ENCODE assay signal across 1 cellular context in the genomic region with DNA sequence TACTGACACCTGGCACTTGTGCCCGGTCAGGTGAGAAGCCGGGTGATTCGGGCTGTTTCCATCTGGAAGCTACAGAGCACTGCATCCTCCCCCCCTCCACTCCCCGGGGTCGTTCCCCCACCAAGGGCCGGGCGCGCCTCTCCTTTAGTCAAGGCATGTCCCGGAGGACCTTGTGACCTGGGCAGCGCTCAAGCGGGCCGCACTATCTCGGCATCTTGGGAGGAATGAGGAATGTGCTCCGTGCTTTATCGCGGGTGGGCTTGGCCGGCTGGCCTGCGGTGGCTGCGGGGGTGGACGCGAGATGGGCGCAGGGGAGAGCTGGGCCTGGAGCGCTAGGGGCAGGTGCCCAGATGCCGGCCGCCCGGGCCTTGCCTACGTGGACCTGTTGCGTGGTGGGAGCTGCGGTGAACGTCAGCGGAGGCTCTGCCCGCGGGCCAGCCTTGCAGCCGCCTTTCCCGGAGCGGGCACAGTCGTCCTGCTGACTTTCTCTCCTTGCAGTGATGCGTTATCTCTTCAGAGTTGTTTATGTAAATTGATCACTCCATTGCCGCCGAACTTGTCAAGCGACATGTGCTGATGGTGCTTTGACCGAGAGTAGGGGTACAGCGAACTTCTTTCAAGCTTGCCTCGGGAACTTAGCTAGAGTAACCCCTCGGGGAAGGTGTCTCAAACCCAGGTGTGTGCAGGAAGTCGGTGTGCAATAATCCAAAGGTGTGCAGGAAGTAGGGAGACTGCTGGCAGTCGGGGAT.
A peak's percentile ranks its signal among the peaks of the same experiment; 100 is the strongest.
TF ChIP-seq lines count a peak whose summit lies in the region.

No MANE protein-coding gene starts in this region.

TF ChIP-seq in H1, 55 proteins besides CTCF, POLR2A, EP300 and RAD21 (continued from another document):
- TF ChIP-seq BRCA1 (IDR thresholded peaks at IDR 0.05; ENCODE audit: low read depth, low read length), result no peak
- TF ChIP-seq PHF8 (conservative IDR thresholded peaks at IDR 0.05; ENCODE audit: low read depth, low read length), result no peak
- TF ChIP-seq, protein P1, sequence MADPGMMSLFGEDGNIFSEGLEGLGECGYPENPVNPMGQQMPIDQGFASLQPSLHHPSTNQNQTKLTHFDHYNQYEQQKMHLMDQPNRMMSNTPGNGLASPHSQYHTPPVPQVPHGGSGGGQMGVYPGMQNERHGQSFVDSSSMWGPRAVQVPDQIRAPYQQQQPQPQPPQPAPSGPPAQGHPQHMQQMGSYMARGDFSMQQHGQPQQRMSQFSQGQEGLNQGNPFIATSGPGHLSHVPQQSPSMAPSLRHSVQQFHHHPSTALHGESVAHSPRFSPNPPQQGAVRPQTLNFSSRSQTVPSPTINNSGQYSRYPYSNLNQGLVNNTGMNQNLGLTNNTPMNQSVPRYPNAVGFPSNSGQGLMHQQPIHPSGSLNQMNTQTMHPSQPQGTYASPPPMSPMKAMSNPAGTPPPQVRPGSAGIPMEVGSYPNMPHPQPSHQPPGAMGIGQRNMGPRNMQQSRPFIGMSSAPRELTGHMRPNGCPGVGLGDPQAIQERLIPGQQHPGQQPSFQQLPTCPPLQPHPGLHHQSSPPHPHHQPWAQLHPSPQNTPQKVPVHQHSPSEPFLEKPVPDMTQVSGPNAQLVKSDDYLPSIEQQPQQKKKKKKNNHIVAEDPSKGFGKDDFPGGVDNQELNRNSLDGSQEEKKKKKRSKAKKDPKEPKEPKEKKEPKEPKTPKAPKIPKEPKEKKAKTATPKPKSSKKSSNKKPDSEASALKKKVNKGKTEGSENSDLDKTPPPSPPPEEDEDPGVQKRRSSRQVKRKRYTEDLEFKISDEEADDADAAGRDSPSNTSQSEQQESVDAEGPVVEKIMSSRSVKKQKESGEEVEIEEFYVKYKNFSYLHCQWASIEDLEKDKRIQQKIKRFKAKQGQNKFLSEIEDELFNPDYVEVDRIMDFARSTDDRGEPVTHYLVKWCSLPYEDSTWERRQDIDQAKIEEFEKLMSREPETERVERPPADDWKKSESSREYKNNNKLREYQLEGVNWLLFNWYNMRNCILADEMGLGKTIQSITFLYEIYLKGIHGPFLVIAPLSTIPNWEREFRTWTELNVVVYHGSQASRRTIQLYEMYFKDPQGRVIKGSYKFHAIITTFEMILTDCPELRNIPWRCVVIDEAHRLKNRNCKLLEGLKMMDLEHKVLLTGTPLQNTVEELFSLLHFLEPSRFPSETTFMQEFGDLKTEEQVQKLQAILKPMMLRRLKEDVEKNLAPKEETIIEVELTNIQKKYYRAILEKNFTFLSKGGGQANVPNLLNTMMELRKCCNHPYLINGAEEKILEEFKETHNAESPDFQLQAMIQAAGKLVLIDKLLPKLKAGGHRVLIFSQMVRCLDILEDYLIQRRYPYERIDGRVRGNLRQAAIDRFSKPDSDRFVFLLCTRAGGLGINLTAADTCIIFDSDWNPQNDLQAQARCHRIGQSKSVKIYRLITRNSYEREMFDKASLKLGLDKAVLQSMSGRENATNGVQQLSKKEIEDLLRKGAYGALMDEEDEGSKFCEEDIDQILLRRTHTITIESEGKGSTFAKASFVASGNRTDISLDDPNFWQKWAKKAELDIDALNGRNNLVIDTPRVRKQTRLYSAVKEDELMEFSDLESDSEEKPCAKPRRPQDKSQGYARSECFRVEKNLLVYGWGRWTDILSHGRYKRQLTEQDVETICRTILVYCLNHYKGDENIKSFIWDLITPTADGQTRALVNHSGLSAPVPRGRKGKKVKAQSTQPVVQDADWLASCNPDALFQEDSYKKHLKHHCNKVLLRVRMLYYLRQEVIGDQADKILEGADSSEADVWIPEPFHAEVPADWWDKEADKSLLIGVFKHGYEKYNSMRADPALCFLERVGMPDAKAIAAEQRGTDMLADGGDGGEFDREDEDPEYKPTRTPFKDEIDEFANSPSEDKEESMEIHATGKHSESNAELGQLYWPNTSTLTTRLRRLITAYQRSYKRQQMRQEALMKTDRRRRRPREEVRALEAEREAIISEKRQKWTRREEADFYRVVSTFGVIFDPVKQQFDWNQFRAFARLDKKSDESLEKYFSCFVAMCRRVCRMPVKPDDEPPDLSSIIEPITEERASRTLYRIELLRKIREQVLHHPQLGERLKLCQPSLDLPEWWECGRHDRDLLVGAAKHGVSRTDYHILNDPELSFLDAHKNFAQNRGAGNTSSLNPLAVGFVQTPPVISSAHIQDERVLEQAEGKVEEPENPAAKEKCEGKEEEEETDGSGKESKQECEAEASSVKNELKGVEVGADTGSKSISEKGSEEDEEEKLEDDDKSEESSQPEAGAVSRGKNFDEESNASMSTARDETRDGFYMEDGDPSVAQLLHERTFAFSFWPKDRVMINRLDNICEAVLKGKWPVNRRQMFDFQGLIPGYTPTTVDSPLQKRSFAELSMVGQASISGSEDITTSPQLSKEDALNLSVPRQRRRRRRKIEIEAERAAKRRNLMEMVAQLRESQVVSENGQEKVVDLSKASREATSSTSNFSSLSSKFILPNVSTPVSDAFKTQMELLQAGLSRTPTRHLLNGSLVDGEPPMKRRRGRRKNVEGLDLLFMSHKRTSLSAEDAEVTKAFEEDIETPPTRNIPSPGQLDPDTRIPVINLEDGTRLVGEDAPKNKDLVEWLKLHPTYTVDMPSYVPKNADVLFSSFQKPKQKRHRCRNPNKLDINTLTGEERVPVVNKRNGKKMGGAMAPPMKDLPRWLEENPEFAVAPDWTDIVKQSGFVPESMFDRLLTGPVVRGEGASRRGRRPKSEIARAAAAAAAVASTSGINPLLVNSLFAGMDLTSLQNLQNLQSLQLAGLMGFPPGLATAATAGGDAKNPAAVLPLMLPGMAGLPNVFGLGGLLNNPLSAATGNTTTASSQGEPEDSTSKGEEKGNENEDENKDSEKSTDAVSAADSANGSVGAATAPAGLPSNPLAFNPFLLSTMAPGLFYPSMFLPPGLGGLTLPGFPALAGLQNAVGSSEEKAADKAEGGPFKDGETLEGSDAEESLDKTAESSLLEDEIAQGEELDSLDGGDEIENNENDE (IDR thresholded peaks at IDR 0.05; ENCODE audit: insufficient replicate concordance, low read length), result no peak
- TF ChIP-seq CBX8 (IDR thresholded peaks at IDR 0.05; ENCODE audit: borderline replicate concordance, low read depth, low read length), result no peak
- TF ChIP-seq, protein P2, sequence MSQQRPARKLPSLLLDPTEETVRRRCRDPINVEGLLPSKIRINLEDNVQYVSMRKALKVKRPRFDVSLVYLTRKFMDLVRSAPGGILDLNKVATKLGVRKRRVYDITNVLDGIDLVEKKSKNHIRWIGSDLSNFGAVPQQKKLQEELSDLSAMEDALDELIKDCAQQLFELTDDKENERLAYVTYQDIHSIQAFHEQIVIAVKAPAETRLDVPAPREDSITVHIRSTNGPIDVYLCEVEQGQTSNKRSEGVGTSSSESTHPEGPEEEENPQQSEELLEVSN (IDR thresholded peaks at IDR 0.05), result no peak; the same call in 1 of the 2 replicates
- TF ChIP-seq HDAC2 (IDR thresholded peaks at IDR 0.05; ENCODE audit: borderline replicate concordance in 1 of 2, low read depth in 2 of 2, low read length in 2 of 2), result no peak
- TF ChIP-seq ASH2L (IDR thresholded peaks at IDR 0.05; ENCODE audit: low read length), result peak; percentile 57
- 0 out of 4 replicates have a peak, but pooled peaks of 1 of the 2 experiments have one; percentile 1 for TF ChIP-seq SIN3A (conservative IDR thresholded peaks at IDR 0.05 in 1 of 2, IDR thresholded peaks at IDR 0.05 in 1 of 2; ENCODE audit: low read depth in 1 of 2, low read length in 2 of 2)
- no peak for TF ChIP-seq CREB1 (IDR thresholded peaks at IDR 0.05)
- TF ChIP-seq RFX5 (IDR thresholded peaks at IDR 0.05; ENCODE audit: borderline replicate concordance, low read depth, low read length), result no peak
- no peak for TF ChIP-seq POLR2AphosphoS5 (IDR thresholded peaks at IDR 0.05; ENCODE audit: low read depth, low read length)
- TF ChIP-seq EZH2 (IDR thresholded peaks at IDR 0.05; ENCODE audit: low read depth, low read length, severe bottlenecking), result no peak
TF ChIP-seq in H1: peak in this region for 4.
